ENCODE assay signal across 1 cellular context in the genomic region with DNA sequence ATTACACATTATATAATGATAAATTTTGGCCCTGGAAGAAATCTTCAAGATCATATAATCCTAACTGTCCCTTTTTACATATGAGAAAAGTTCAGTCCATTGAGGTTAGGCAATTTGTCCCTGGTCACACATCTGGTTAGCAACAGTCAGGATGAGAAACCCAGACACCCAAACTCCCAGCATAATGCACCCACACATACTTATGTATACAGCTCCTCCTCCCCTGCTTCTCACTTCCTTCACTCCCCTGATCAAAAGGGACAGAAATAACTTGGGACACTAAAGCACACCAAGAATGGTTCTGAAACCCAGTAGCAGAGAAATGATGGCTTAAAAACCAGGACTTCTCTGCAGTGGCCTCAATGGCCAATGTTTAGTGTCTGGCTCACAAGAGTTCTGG.
TF ChIP-seq lines count a peak whose summit lies in the region.

No MANE protein-coding gene starts in this region.

TF ChIP-seq in GM23338, 12 proteins besides CTCF, POLR2A, EP300 and RAD21 (continued from another document):
- TF ChIP-seq, protein P1, sequence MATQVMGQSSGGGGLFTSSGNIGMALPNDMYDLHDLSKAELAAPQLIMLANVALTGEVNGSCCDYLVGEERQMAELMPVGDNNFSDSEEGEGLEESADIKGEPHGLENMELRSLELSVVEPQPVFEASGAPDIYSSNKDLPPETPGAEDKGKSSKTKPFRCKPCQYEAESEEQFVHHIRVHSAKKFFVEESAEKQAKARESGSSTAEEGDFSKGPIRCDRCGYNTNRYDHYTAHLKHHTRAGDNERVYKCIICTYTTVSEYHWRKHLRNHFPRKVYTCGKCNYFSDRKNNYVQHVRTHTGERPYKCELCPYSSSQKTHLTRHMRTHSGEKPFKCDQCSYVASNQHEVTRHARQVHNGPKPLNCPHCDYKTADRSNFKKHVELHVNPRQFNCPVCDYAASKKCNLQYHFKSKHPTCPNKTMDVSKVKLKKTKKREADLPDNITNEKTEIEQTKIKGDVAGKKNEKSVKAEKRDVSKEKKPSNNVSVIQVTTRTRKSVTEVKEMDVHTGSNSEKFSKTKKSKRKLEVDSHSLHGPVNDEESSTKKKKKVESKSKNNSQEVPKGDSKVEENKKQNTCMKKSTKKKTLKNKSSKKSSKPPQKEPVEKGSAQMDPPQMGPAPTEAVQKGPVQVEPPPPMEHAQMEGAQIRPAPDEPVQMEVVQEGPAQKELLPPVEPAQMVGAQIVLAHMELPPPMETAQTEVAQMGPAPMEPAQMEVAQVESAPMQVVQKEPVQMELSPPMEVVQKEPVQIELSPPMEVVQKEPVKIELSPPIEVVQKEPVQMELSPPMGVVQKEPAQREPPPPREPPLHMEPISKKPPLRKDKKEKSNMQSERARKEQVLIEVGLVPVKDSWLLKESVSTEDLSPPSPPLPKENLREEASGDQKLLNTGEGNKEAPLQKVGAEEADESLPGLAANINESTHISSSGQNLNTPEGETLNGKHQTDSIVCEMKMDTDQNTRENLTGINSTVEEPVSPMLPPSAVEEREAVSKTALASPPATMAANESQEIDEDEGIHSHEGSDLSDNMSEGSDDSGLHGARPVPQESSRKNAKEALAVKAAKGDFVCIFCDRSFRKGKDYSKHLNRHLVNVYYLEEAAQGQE (IDR thresholded peaks at IDR 0.05; ENCODE audit: unreplicated experiment): no peak
- TF ChIP-seq ZNF331 (CRISPR knock-in tag; IDR thresholded peaks at IDR 0.05; ENCODE audit: low read depth) (no peak), EZH2phosphoT487 (IDR thresholded peaks at IDR 0.05; ENCODE audit: unreplicated experiment) (no peak)
TF ChIP-seq in GM23338: peak in this region for 0.
